16 cellular contexts compared by ENCODE assay signal in genomic region chr5:76342474-76342873, GRCh38.
"Had no signal": no experiment of that assay in that cellular context is flagged by ENCODE, and none has a peak within 500 bp of the region (broad histone marks: within the 10 kb centered on the region; RNA-seq: fewer than 3 reads in every experiment).

No MANE protein-coding gene starts in this region.

- H3K36me3 ChIP-seq: adrenal gland, gastrocnemius medialis, heart left ventricle, transverse colon, vagina had no signal

- H3K27me3 ChIP-seq: adrenal gland, gastrocnemius medialis, heart left ventricle, transverse colon, vagina had no signal

- H3K4me3 Mint-ChIP-seq: activated CD4-positive, alpha-beta T cell treated with anti-CD3 and anti-CD28 coated beads, Interleukin-2, amount 10 ng/mL, durations not matched to agents 7 days and 5 days; endodermal cell had no signal

- H3K27ac ChIP-seq: adrenal gland, gastrocnemius medialis, transverse colon, vagina had no signal

- H3K4me3 ChIP-seq: adrenal gland, gastrocnemius medialis, heart left ventricle, skin epidermis, transverse colon, vagina had no signal

- H3K27me3 Mint-ChIP-seq: activated CD4-positive, alpha-beta T cell treated with anti-CD3 and anti-CD28 coated beads, Interleukin-2, amount 10 ng/mL, durations not matched to agents 7 days and 5 days had no signal

- ATAC-seq: gastrocnemius medialis, left colon had no signal

- H3K9me3 Mint-ChIP-seq: activated CD4-positive, alpha-beta T cell treated with anti-CD3 and anti-CD28 coated beads, Interleukin-2, amount 10 ng/mL, durations not matched to agents 7 days and 5 days; activated T-helper 2 cell treated with anti-CD3 and anti-CD28 coated beads, Interferon-gamma antibody, Interleukin-2, Interleukin-4, amounts not matched to agents 10 μg/mL and 5 μg/mL and 100 μg/mL, durations not matched to agents 14 hours and 24 hours and 36 hours had no signal

- H3K27ac Mint-ChIP-seq: activated T-helper 2 cell treated with anti-CD3 and anti-CD28 coated beads, Interferon-gamma antibody, Interleukin-2, Interleukin-4, amounts not matched to agents 10 μg/mL and 5 μg/mL and 100 μg/mL, durations not matched to agents 14 hours and 24 hours and 36 hours; endodermal cell had no signal

- H3K9me3 ChIP-seq: adrenal gland, gastrocnemius medialis, heart left ventricle, transverse colon, vagina had no signal

- H3K4me1 ChIP-seq: adrenal gland, gastrocnemius medialis, vagina had no signal

- DNase-seq: activated CD4-positive, alpha-beta T cell treated with anti-CD3 and anti-CD28 coated beads, Interleukin-2, amount 10 ng/mL, durations not matched to agents 7 days and 5 days; activated naive CD4-positive, alpha-beta T cell treated with anti-CD3 and anti-CD28 coated beads, Interleukin-2, amount 50 U/mL, for 16 hours; endodermal cell; left colon; midbrain; posterior cingulate gyrus; stimulated activated CD4-positive, alpha-beta T cell treated with anti-CD3 and anti-CD28 coated beads, Interleukin-15, amount 100 ng/mL, for 24 hours; stimulated activated CD4-positive, alpha-beta T cell treated with anti-CD3 and anti-CD28 coated beads, Interleukin-4, amount 100 ng/mL, for 1 hour; stimulated activated naive CD4-positive, alpha-beta T cell; transverse colon had no signal
